1 cellular context compared by ENCODE assay signal in genomic region chr11:877565-877964, GRCh38.
TF ChIP-seq lines count a peak whose summit lies in the region.

No MANE protein-coding gene starts in this region.

TF ChIP-seq in GM23338, 12 proteins besides CTCF, POLR2A, EP300 and RAD21 (continued from another document):
- TF ChIP-seq ZNF462 (CRISPR knock-in tag; IDR thresholded peaks at IDR 0.05), result no peak
